In the genomic region with DNA sequence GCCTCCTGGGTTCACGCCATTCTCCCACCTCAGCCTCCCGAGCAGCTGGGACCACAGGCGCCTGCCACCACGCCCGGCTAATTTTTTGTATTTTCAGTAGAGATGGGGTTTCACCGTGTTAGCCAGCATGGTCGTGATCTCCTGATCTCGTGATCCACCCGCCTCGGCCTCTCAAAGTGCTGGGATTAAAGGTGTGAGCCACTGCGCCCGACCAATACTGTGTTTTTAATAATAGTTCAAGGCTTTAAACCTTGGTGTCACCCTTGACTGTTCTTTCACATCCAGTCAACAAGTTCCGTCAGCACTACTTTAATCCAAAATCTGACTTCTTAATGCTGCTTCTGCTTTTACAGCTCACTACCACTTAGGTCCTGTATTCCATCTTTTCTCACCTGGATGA, we compare ENCODE assay signal across 1 cellular context.
TF ChIP-seq lines count a peak whose summit lies in the region.

No MANE protein-coding gene starts in this region.

TF ChIP-seq in GM12878, 131 proteins besides CTCF, POLR2A, EP300 and RAD21:
- TF ChIP-seq NBN (IDR thresholded peaks at IDR 0.05), result peak; percentile 43; the same call in 1 of the 2 replicates
- peak; percentile 35 to 37; a peak in 1 of 4 replicates for TF ChIP-seq IKZF2 (IDR thresholded peaks at IDR 0.05)
- TF ChIP-seq PAX5 (IDR thresholded peaks at IDR 0.05; ENCODE audit: borderline replicate concordance, low read depth, low read length), result 0 out of 2 replicates have a peak, but pooled peaks have one; percentile 7
- TF ChIP-seq BACH1 (IDR thresholded peaks at IDR 0.05; ENCODE audit: borderline replicate concordance), result peak; percentile 48; the same call in 1 of the 2 replicates
- TF ChIP-seq ATF7 (IDR thresholded peaks at IDR 0.05; ENCODE audit: low read depth), result 0 out of 2 replicates have a peak, but pooled peaks have one; percentile 33
- peak; percentile 29; the same call in 1 of the 2 replicates for TF ChIP-seq MTA2 (IDR thresholded peaks at IDR 0.05; ENCODE audit: low read depth)
- peak in 1 of 2 experiments; percentile 73; a peak in 1 of 4 replicates for TF ChIP-seq BHLHE40 (IDR thresholded peaks at IDR 0.05; ENCODE audit: borderline replicate concordance in 1 of 2, low read depth in 2 of 2, low read length in 1 of 2)
- TF ChIP-seq, protein P1, sequence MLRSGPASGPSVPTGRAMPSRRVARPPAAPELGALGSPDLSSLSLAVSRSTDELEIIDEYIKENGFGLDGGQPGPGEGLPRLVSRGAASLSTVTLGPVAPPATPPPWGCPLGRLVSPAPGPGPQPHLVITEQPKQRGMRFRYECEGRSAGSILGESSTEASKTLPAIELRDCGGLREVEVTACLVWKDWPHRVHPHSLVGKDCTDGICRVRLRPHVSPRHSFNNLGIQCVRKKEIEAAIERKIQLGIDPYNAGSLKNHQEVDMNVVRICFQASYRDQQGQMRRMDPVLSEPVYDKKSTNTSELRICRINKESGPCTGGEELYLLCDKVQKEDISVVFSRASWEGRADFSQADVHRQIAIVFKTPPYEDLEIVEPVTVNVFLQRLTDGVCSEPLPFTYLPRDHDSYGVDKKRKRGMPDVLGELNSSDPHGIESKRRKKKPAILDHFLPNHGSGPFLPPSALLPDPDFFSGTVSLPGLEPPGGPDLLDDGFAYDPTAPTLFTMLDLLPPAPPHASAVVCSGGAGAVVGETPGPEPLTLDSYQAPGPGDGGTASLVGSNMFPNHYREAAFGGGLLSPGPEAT (IDR thresholded peaks at IDR 0.05; ENCODE audit: low read depth), result peak; percentile 46; the same call in 1 of the 2 replicates
- TF ChIP-seq RUNX3 (IDR thresholded peaks at IDR 0.05; ENCODE audit: low read length), result peak; percentile 6; the same call in 1 of the 2 replicates
- TF ChIP-seq PML (IDR thresholded peaks at IDR 0.05; ENCODE audit: low read length), result peak; percentile 7; the same call in 1 of the 2 replicates
- 0 out of 2 replicates have a peak, but pooled peaks have one; percentile 32 for TF ChIP-seq HDGF (IDR thresholded peaks at IDR 0.05)
- TF ChIP-seq, protein P2, sequence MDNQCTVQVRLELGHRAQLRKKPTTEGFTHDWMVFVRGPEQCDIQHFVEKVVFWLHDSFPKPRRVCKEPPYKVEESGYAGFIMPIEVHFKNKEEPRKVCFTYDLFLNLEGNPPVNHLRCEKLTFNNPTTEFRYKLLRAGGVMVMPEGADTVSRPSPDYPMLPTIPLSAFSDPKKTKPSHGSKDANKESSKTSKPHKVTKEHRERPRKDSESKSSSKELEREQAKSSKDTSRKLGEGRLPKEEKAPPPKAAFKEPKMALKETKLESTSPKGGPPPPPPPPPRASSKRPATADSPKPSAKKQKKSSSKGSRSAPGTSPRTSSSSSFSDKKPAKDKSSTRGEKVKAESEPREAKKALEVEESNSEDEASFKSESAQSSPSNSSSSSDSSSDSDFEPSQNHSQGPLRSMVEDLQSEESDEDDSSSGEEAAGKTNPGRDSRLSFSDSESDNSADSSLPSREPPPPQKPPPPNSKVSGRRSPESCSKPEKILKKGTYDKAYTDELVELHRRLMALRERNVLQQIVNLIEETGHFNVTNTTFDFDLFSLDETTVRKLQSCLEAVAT (IDR thresholded peaks at IDR 0.05), result peak; percentile 42; the same call in 1 of the 2 replicates
TF ChIP-seq in GM12878: peak in this region for 12; not testable (repeated sequence) for 119.
